ENCODE assay signal across 8 cellular contexts in the genomic region with DNA sequence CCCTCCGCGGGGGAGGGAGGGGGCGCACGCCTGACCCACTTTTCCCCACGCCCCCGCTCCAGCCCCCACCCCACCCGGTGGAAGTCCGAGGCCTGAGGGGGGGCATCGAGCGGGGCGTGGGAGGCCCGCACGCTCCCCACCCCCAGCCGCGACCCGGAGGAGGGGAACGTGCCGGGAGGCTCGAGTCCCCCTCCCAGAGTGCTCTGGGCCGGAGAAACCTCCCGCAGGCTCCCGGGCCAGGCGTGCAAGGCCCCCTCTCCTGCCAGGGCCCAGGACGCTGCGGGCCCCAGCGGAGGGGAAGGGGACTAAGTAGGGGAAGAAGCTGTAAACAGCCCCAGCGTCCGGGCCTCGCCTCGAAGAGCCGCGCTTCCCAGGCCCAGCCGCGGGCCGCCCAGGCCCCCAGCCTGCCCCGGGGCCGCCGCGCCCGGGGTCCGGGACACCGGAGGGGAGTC.
DNase-seq lines count a peak whose midpoint lies in the region; ATAC-seq and TF ChIP-seq lines count a peak whose summit lies in the region.

No MANE protein-coding gene starts in this region.

- no peak for TF ChIP-seq CTCF in epithelial cell of esophagus (IDR thresholded peaks at IDR 0.05; ENCODE audit: insufficient read depth, low read depth, low read length, missing control alignments)
- TF ChIP-seq CTCF in nephron progenitor cell (IDR thresholded peaks at IDR 0.05) = no peak
- TF ChIP-seq CTCF in GM13976 (IDR thresholded peaks at IDR 0.05; ENCODE audit: borderline replicate concordance, control extremely low read depth, extremely low read depth, insufficient read depth, missing control alignments) = no peak

- H3K4me3 ChIP-seq in epithelial cell of esophagus (ENCODE audit: low read length) = peak overlapping the region; percentile 86

- in situ Hi-C loops in GM13976 (cut with MboI; ENCODE audit: low sequenced_read_pairs, unreplicated experiment) = no loop called here

- DNase-seq in SW480 (ENCODE audit: low spot score) = peak; percentile 17
- DNase-seq in epithelial cell of esophagus (ENCODE audit: low read depth) = no peak
- peak; percentile 54 for DNase-seq in nephron progenitor cell
- DNase-seq in NCI-H2196 treated with DMSO at 0.1 percent for 48 hours (lab: John Stamatoyannopoulos, UW; ENCODE audit: unreplicated experiment) = no peak
- no peak for DNase-seq in GM13976 (ENCODE audit: low spot score)
- DNase-seq in SKM-1 (lab: John Stamatoyannopoulos, UW; ENCODE audit: unreplicated experiment) = no peak

- H3K4me1 Mint-ChIP-seq in nephron progenitor cell = peaks cover 46% of the 10 kb centered on the region

- H3K9me3 Mint-ChIP-seq in nephron progenitor cell = no peaks in the 10 kb centered on the region

- peak overlapping the region; percentile 93 for H3K4me3 Mint-ChIP-seq in nephron progenitor cell

- H3K36me3 Mint-ChIP-seq in nephron progenitor cell (ENCODE audit: low read depth) = peaks cover 5% of the 10 kb centered on the region

- H3K27me3 Mint-ChIP-seq in nephron progenitor cell (ENCODE audit: low read depth, poor library complexity) = peaks cover 20% of the 10 kb centered on the region

- no peak overlapping the region for H3K27ac Mint-ChIP-seq in nephron progenitor cell

- ATAC-seq in GM18907 (IDR thresholded peaks at IDR 0.05; ENCODE audit: unreplicated experiment) (peak; percentile 16), HG02840 (IDR thresholded peaks at IDR 0.05; ENCODE audit: low FRiP score, unreplicated experiment) (peak; percentile 17)

Comparison
In these comparisons a context has a peak if more than half of its experiments do, and no peak if none do; other contexts are left out.
1. DNase-seq: peak in SW480 (single experiment) and nephron progenitor cell (single experiment); none in epithelial cell of esophagus (single experiment), NCI-H2196 treated with DMSO at 0.1 percent for 48 hours (single experiment), GM13976 (single experiment) and SKM-1 (single experiment).